In genomic region chr18:12990128-12990485, GRCh38 we compare ENCODE assay signal across 2 cellular contexts.
TF ChIP-seq lines count a peak whose summit lies in the region.

No MANE protein-coding gene starts in this region.

TF ChIP-seq in A549, 52 proteins besides CTCF, POLR2A, EP300 and RAD21 (continued from another document):
- TF ChIP-seq USF2 (IDR thresholded peaks at IDR 0.05) (no peak), MYC (IDR thresholded peaks at IDR 0.05; ENCODE audit: borderline replicate concordance, low read length) (no peak), HOXA7 (CRISPR knock-in tag; IDR thresholded peaks at IDR 0.05) (no peak), FOSL2 (IDR thresholded peaks at IDR 0.05) (no peak), FOSL2 (CRISPR knock-in tag; IDR thresholded peaks at IDR 0.05) (no peak), JUN (IDR thresholded peaks at IDR 0.05) (no peak), CBX8 (IDR thresholded peaks at IDR 0.05) (no peak), REST (IDR thresholded peaks at IDR 0.05) (no peak), SREBF2 (IDR thresholded peaks at IDR 0.05) (no peak), KDM5A (IDR thresholded peaks at IDR 0.05) (no peak), CHD2 (IDR thresholded peaks at IDR 0.05; ENCODE audit: low read length, partially characterized antibody) (no peak), HOXB13 (CRISPR knock-in tag; IDR thresholded peaks at IDR 0.05; ENCODE audit: low read depth) (no peak), RNF2 (IDR thresholded peaks at IDR 0.05; ENCODE audit: borderline replicate concordance, low read depth) (no peak), TP53 (CRISPR knock-in tag; IDR thresholded peaks at IDR 0.05) (no peak), HES2 (IDR thresholded peaks at IDR 0.05) (no peak), RARB (CRISPR knock-in tag; IDR thresholded peaks at IDR 0.05) (no peak), HMGXB4 (CRISPR knock-in tag; IDR thresholded peaks at IDR 0.05; ENCODE audit: borderline replicate concordance) (no peak), HDAC2 (IDR thresholded peaks at IDR 0.05) (no peak), RCOR1 (IDR thresholded peaks at IDR 0.05; ENCODE audit: low read depth, low read length) (no peak)

TF ChIP-seq in IMR-90, 13 proteins besides CTCF, POLR2A, EP300 and RAD21 (continued from another document):
- TF ChIP-seq CHD1 (IDR thresholded peaks at IDR 0.05; ENCODE audit: low read depth, low read length) (no peak), NFE2L2 (IDR thresholded peaks at IDR 0.05; ENCODE audit: low read depth, low read length) (no peak), FOS (IDR thresholded peaks at IDR 0.05; ENCODE audit: low read depth, low read length) (no peak), USF2 (IDR thresholded peaks at IDR 0.05; ENCODE audit: low read depth, low read length) (no peak), RCOR1 (IDR thresholded peaks at IDR 0.05; ENCODE audit: insufficient replicate concordance, low read length) (no peak)
